Comparison of ENCODE assay signal across 8 cellular contexts in genomic region chr20:47785321-47785899, GRCh38. TPM values are rescaled to one million over a fixed set of nuclear protein-coding genes. Genes with fewer than 3 reads are reported as not detected.
DNase-seq lines count a peak whose midpoint lies in the region; ATAC-seq and TF ChIP-seq lines count a peak whose summit lies in the region.

Gene SULF2 (minus strand): TSS chr20:47785481. CDS start chr20:47757363, 28,118 bp downstream.

- DNase-seq in COLO668 (lab: John Stamatoyannopoulos, UW; ENCODE audit: unreplicated experiment) (peak; percentile 9), NCI-H69 (lab: John Stamatoyannopoulos, UW) (peak; percentile 65), endodermal cell (peak; percentile 78), aorta (peak; percentile 64 to 87), SHP77 (lab: John Stamatoyannopoulos, UW) (no peak), NCI-H2081 treated with DMSO at 0.1 percent for 48 hours (lab: John Stamatoyannopoulos, UW) (no peak), DMS114 treated with DMSO at 0.1 percent for 48 hours (lab: John Stamatoyannopoulos, UW; ENCODE audit: unreplicated experiment) (no peak)

- WGBS in endodermal cell (ENCODE audit: insufficient coverage in 1 of 2, insufficient read length in 1 of 2), 2 experiments = 0 to 1% methylated on average over 16 to 82 of the region's 90 CpGs
- 1% methylated on average over 43 to 90 of the region's 90 CpGs for WGBS in aorta, 2 donors

- H3K4me1 ChIP-seq in endodermal cell (ENCODE audit: control insufficient read depth, insufficient read depth, low read length) (peaks cover 15% of the 10 kb centered on the region), mononuclear cell (ENCODE audit: insufficient read depth, low read length) (peaks cover 35% of the 10 kb centered on the region), aorta (ENCODE audit: control insufficient read depth in 1 of 2, insufficient read depth in 2 of 2, low read length in 2 of 2) (no peaks in the 10 kb centered on the region)

- intact Hi-C loops in aorta (cut with DNase I) = loop anchor here (5.0 to 10.0 kb wide), 4 partner anchors 123 to 837 kb away; no protein-coding TSS in a partner anchor

- H3K9me3 ChIP-seq in endodermal cell (ENCODE audit: control insufficient read depth, low read length) (no peaks in the 10 kb centered on the region), mononuclear cell (ENCODE audit: low read depth, low read length) (no peaks in the 10 kb centered on the region), aorta (ENCODE audit: control insufficient read depth, low read length) (no peaks in the 10 kb centered on the region)

- H3K27ac Mint-ChIP-seq in endodermal cell = peak within 1 kb of the TSS; percentile 91

- H3K27me3 Mint-ChIP-seq in endodermal cell (ENCODE audit: insufficient read depth) = peaks cover 15% of the 10 kb centered on the region

- no peak for ATAC-seq in aorta (ENCODE audit: low FRiP score)

- H3K36me3 Mint-ChIP-seq in endodermal cell (ENCODE audit: low read depth) = peaks cover under 1% of the 10 kb centered on the region

- no peaks in the 10 kb centered on the region for H3K27me3 ChIP-seq in endodermal cell (ENCODE audit: control insufficient read depth, insufficient read depth, low read length, poor library complexity, severe bottlenecking)
- peaks cover 43% of the 10 kb centered on the region for H3K27me3 ChIP-seq in mononuclear cell (ENCODE audit: insufficient read depth, low read length)
- H3K27me3 ChIP-seq in aorta (ENCODE audit: control insufficient read depth in 1 of 2, insufficient read depth in 2 of 2, low read length in 1 of 2) = no peaks in the 10 kb centered on the region

- no peaks in the 10 kb centered on the region for H3K9me3 Mint-ChIP-seq in endodermal cell

- peaks cover 30% of the 10 kb centered on the region for H3K4me1 Mint-ChIP-seq in endodermal cell

- peak within 1 kb of the TSS; percentile 76 for H3K9ac ChIP-seq in endodermal cell (ENCODE audit: extremely low read depth, low read length, poor library complexity, severe bottlenecking)

- no peak for TF ChIP-seq CTCF in endodermal cell (conservative IDR thresholded peaks at IDR 0.05)

- H3K4me3 ChIP-seq in endodermal cell (ENCODE audit: low read length) (peak within 1 kb of the TSS; percentile 94), mononuclear cell (ENCODE audit: low read length) (peak within 1 kb of the TSS; percentile 50), aorta (ENCODE audit: low read length in 2 of 2) (peak within 1 kb of the TSS; percentile 51 to 88)

- peaks cover 19% of the 10 kb centered on the region for H3K36me3 ChIP-seq in endodermal cell (ENCODE audit: control insufficient read depth, insufficient read depth, low read length)
- H3K36me3 ChIP-seq in aorta (ENCODE audit: control insufficient read depth in 1 of 2, insufficient read depth in 2 of 2, low read length in 1 of 2) = no peaks in the 10 kb centered on the region

- H3K4me3 Mint-ChIP-seq in endodermal cell = peak within 1 kb of the TSS; percentile 76

- H3K27ac ChIP-seq in endodermal cell (ENCODE audit: low read depth, low read length) (peak within 1 kb of the TSS; percentile 62), aorta (ENCODE audit: low read depth in 1 of 2, low read length in 2 of 2) (peak within 1 kb of the TSS; percentile 14 to 36)

RNA-seq across cellular contexts. Expression of gene SULF2, which starts in this region (rescaled TPM):
- total RNA-seq in endodermal cell (100 to 1,000 TPM in 1 of 2 donors, 10 to 100 TPM in 1; 75.7 to 146 TPM), mononuclear cell (74.7 TPM), aorta (100 to 1,000 TPM in 1 of 2 donors, 10 to 100 TPM in 1; 85.8 to 145 TPM)
- polyA plus RNA-seq in endodermal cell (2013, experiment 1 of 2) = 55.0 TPM
- polyA plus RNA-seq in endodermal cell (2013, experiment 2 of 2) = 66.7 TPM
- 10 to 100 TPM; 17.7 to 43.5 TPM for polyA plus RNA-seq in aorta

Comparison
In these comparisons a context has a peak if more than half of its experiments do, and no peak if none do; other contexts are left out.
1. DNase-seq: peak in COLO668 (single experiment), NCI-H69 (single experiment), endodermal cell (single experiment) and aorta (2 of 2); none in SHP77 (0 of 2), NCI-H2081 treated with DMSO at 0.1 percent for 48 hours (single experiment) and DMS114 treated with DMSO at 0.1 percent for 48 hours (single experiment).
2. Peak in every context shown above with its lines, with median percentiles within 50 percentile points of each other: H3K4me3 ChIP-seq.